16 cellular contexts compared by ENCODE assay signal in genomic region chr10:124350806-124351205, GRCh38.
"Had no signal": no experiment of that assay in that cellular context is flagged by ENCODE, and none has a peak within 500 bp of the region (broad histone marks: within the 10 kb centered on the region; RNA-seq: fewer than 3 reads in every experiment).

No MANE protein-coding gene starts in this region.

- H3K4me1 ChIP-seq: colonic mucosa, prostate gland, suprapubic skin had no signal

- H3K27me3 Mint-ChIP-seq: naive thymus-derived CD4-positive, alpha-beta T cell; stimulated activated naive B cell treated with anti-CD40 and anti-IgM and Interleukin-4, amounts not matched to agents 10 μg/mL and 1 μg/mL and 100 μg/mL, for 72 hours; stimulated activated naive CD8-positive, alpha-beta T cell treated with anti-CD3 and anti-CD28 coated beads, Interleukin-15, Interleukin-2, amounts not matched to agents 100 ng/mL and 50 ng/mL, for 24 hours had no signal

- H3K27ac ChIP-seq: colonic mucosa, lower lobe of right lung, prostate gland, right atrium auricular region, skin epidermis, suprapubic skin, transverse colon had no signal

- H3K4me3 ChIP-seq: colonic mucosa, lower lobe of right lung, prostate gland, right atrium auricular region, skin epidermis, suprapubic skin, transverse colon had no signal

- H3K9me3 ChIP-seq: colonic mucosa, lower lobe of right lung, prostate gland, right atrium auricular region, suprapubic skin, transverse colon had no signal

- H3K36me3 Mint-ChIP-seq: naive thymus-derived CD4-positive, alpha-beta T cell; stimulated activated naive B cell treated with anti-CD40 and anti-IgM and Interleukin-4, amounts not matched to agents 10 μg/mL and 1 μg/mL and 100 μg/mL, for 72 hours had no signal

- H3K36me3 ChIP-seq: colonic mucosa, lower lobe of right lung, prostate gland, right atrium auricular region, suprapubic skin, transverse colon had no signal

- H3K4me3 Mint-ChIP-seq: naive thymus-derived CD4-positive, alpha-beta T cell; nephron; stimulated activated naive B cell treated with anti-CD40 and anti-IgM and Interleukin-4, amounts not matched to agents 10 μg/mL and 1 μg/mL and 100 μg/mL, for 72 hours; stimulated activated naive CD8-positive, alpha-beta T cell treated with anti-CD3 and anti-CD28 coated beads, Interleukin-15, Interleukin-2, amounts not matched to agents 100 ng/mL and 50 ng/mL, for 24 hours had no signal

- ATAC-seq: lower lobe of right lung; naive thymus-derived CD4-positive, alpha-beta T cell; stimulated activated naive B cell treated with anti-CD40 and anti-IgM and Interleukin-4, amounts not matched to agents 10 μg/mL and 1 μg/mL and 100 μg/mL, for 72 hours had no signal

- DNase-seq: colonic mucosa; dermis blood vessel endothelial cell; effector memory CD4-positive, alpha-beta T cell; lower lobe of right lung; midbrain; naive thymus-derived CD4-positive, alpha-beta T cell; stimulated activated CD4-positive, alpha-beta T cell treated with anti-CD3 and anti-CD28 coated beads, Interleukin-15, amount 100 ng/mL, for 24 hours; stimulated activated CD4-positive, alpha-beta T cell treated with anti-CD3 and anti-CD28 coated beads, Interleukin-2, amount 100 ng/mL, for 48 hours; stimulated activated naive B cell treated with anti-CD40 and anti-IgM and Interleukin-4, amounts not matched to agents 10 μg/mL and 1 μg/mL and 100 μg/mL, for 72 hours; transverse colon had no signal

- H3K27ac Mint-ChIP-seq: naive thymus-derived CD4-positive, alpha-beta T cell; nephron; stimulated activated naive B cell treated with anti-CD40 and anti-IgM and Interleukin-4, amounts not matched to agents 10 μg/mL and 1 μg/mL and 100 μg/mL, for 72 hours; stimulated activated naive CD8-positive, alpha-beta T cell treated with anti-CD3 and anti-CD28 coated beads, Interleukin-15, Interleukin-2, amounts not matched to agents 100 ng/mL and 50 ng/mL, for 24 hours had no signal

- H3K9me3 Mint-ChIP-seq: naive thymus-derived CD4-positive, alpha-beta T cell; nephron; stimulated activated naive B cell treated with anti-CD40 and anti-IgM and Interleukin-4, amounts not matched to agents 10 μg/mL and 1 μg/mL and 100 μg/mL, for 72 hours; stimulated activated naive CD8-positive, alpha-beta T cell treated with anti-CD3 and anti-CD28 coated beads, Interleukin-15, Interleukin-2, amounts not matched to agents 100 ng/mL and 50 ng/mL, for 24 hours had no signal

- H3K27me3 ChIP-seq: colonic mucosa, right atrium auricular region, transverse colon had no signal
